ENCODE assay signal across 8 cellular contexts in the genomic region with DNA sequence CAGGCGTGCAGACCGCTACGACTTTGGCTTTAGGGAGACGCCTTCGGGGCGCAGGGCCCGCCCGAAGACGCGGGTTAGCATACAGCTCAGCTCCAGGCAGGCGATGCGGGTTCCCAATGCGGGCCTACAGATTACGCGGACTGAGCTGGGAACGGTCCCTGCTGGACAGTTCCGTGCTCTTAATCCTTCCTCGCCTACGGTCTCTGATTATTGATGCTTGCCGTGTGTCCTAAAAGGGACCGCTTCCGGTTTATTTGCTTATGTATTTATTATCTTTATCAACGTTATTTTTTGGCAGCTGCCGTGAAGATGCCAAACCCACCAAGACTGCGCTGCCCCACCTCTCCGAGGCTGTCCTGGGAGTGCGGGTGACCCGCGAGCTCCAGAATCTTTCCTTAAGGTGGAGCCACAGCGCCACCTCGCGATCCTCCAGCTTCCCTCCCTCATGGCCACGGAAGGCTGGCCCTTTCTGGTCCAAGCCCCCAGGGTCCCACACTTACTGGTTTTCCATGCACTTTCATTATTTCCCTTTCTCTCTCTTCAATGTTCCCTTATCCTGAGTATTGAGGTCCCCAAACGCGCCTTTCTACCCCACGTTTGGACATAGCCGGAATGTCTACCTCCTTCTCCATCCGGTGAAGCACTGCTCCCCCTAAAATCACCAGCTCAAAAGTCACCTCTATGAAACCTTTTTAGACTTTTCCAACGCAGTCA. TPM values are rescaled to one million over a fixed set of nuclear protein-coding genes. Genes with fewer than 3 reads are reported as not detected.
DNase-seq lines count a peak whose midpoint lies in the region; ATAC-seq and TF ChIP-seq lines count a peak whose summit lies in the region.

No MANE protein-coding gene starts in this region.

- no peak overlapping the region for H2AK5ac ChIP-seq in trophoblast cell (ENCODE audit: low read length)

- H3K9ac ChIP-seq in trophoblast cell (ENCODE audit: low read length) = no peak overlapping the region

- H3K27me3 Mint-ChIP-seq in glutamatergic neuron (ENCODE audit: unreplicated experiment) = peaks cover 17% of the 10 kb centered on the region

- no peak overlapping the region for H3K23ac ChIP-seq in trophoblast cell (ENCODE audit: low read length)

- peak overlapping the region; percentile 98 for H3K4me3 Mint-ChIP-seq in glutamatergic neuron (ENCODE audit: unreplicated experiment)

- H4K8ac ChIP-seq in trophoblast cell (ENCODE audit: low read depth, low read length) = no peak overlapping the region

- peaks cover 14% of the 10 kb centered on the region for H3K9me3 Mint-ChIP-seq in glutamatergic neuron (ENCODE audit: unreplicated experiment)

- H3K14ac ChIP-seq in trophoblast cell (ENCODE audit: low read length) = no peak overlapping the region

- H3K27ac Mint-ChIP-seq in glutamatergic neuron (ENCODE audit: unreplicated experiment) = peak overlapping the region; percentile 67

- H3K4me3 ChIP-seq in HL-60 (replicated peaks; ENCODE audit: insufficient read depth, low read length) = 0 out of 2 replicates have a peak overlapping the region, but pooled peaks have one; percentile 7
- H3K4me3 ChIP-seq in RWPE2 (ENCODE audit: severe bottlenecking) = no peak overlapping the region
- no peak overlapping the region for H3K4me3 ChIP-seq in trophoblast cell (ENCODE audit: low read depth, low read length)

- DNase-seq in COR-L47 (lab: John Stamatoyannopoulos, UW) = peak; percentile 2
- DNase-seq in HL-60 (ENCODE audit: low read depth in 1 of 2, low spot score in 1 of 2) = peak; percentile 37 to 38
- no peak for DNase-seq in RWPE2 (ENCODE audit: low spot score)
- DNase-seq in activated naive CD4-positive, alpha-beta T cell treated with Interleukin-2 at 50 U/mL for 16 hours = peak; percentile 71
- peak; percentile 91 for DNase-seq in glutamatergic neuron
- DNase-seq in trophoblast cell = peak; percentile 67 to 83
- DNase-seq in ureter (ENCODE audit: low spot score) = peak; percentile 76

- H3K4me1 Mint-ChIP-seq in glutamatergic neuron (ENCODE audit: low read depth, unreplicated experiment) = peaks cover 54% of the 10 kb centered on the region

- H3K27me3 ChIP-seq in HL-60 (ENCODE audit: insufficient read depth, poor library complexity, severe bottlenecking) (peaks cover 36% of the 10 kb centered on the region), RWPE2 (ENCODE audit: insufficient read depth, poor library complexity, severe bottlenecking) (peaks cover 99% of the 10 kb centered on the region), trophoblast cell (ENCODE audit: insufficient read depth, low read length) (peaks cover 41% of the 10 kb centered on the region)

- H3K36me3 ChIP-seq in RWPE2 (ENCODE audit: low read depth) (no peaks in the 10 kb centered on the region), trophoblast cell (ENCODE audit: control insufficient read depth in 1 of 2, insufficient read depth in 2 of 2, low read length in 2 of 2) (no peaks in the 10 kb centered on the region)

- no peak overlapping the region for H3K4ac ChIP-seq in trophoblast cell (ENCODE audit: low read depth, low read length)

- no peak overlapping the region for H4K91ac ChIP-seq in trophoblast cell (ENCODE audit: low read depth, low read length)

- no peaks in the 10 kb centered on the region for H3K36me3 Mint-ChIP-seq in glutamatergic neuron (ENCODE audit: unreplicated experiment)

- H3K79me2 ChIP-seq in trophoblast cell (ENCODE audit: control insufficient read depth, insufficient read depth, low read length, poor library complexity) = no peaks in the 10 kb centered on the region

- no peak overlapping the region for H2AFZ ChIP-seq in trophoblast cell (ENCODE audit: insufficient read depth, low read length, poor library complexity)

- TF ChIP-seq CTCF in HL-60 (IDR thresholded peaks at IDR 0.05; ENCODE audit: insufficient read depth, low read length) (peak; percentile 49), RWPE2 (IDR thresholded peaks at IDR 0.05; ENCODE audit: poor library complexity, severe bottlenecking) (peak; percentile 97), glutamatergic neuron (IDR thresholded peaks at IDR 0.05; ENCODE audit: partially characterized antibody, unreplicated experiment) (peak; percentile 85)

- no peaks in the 10 kb centered on the region for H3K9me3 ChIP-seq in RWPE2 (ENCODE audit: severe bottlenecking)
- H3K9me3 ChIP-seq in trophoblast cell (ENCODE audit: insufficient read depth, low read depth, low read length) = peaks cover 5% of the 10 kb centered on the region

- no peaks in the 10 kb centered on the region for H3K79me1 ChIP-seq in trophoblast cell (ENCODE audit: low read length)

- no CpG with 5 or more reads among the region's 39 CpGs for WGBS in trophoblast cell (ENCODE audit: extremely low coverage, insufficient coverage, insufficient read length)

- H3K4me1 ChIP-seq in RWPE2 (ENCODE audit: insufficient read depth, poor library complexity, severe bottlenecking) = no peaks in the 10 kb centered on the region
- H3K4me1 ChIP-seq in trophoblast cell (ENCODE audit: control insufficient read depth in 1 of 2, insufficient read depth in 2 of 2, low read length in 2 of 2) = no peaks in the 10 kb centered on the region

- H3K27ac ChIP-seq in HL-60 (replicated peaks) = no peak overlapping the region
- H3K27ac ChIP-seq in RWPE2 (ENCODE audit: poor library complexity, severe bottlenecking) = no peak overlapping the region
- no peak overlapping the region for H3K27ac ChIP-seq in trophoblast cell (ENCODE audit: low read depth, low read length)

- ATAC-seq in GM19452 (IDR thresholded peaks at IDR 0.05; ENCODE audit: unreplicated experiment) = peak; percentile 65
- ATAC-seq in RWPE2 (ENCODE audit: low read depth) = peak; percentile 82

- H3K4me2 ChIP-seq in trophoblast cell (ENCODE audit: low read length) = peak overlapping the region; percentile 43

- no peak overlapping the region for H3K18ac ChIP-seq in trophoblast cell (ENCODE audit: low read length)

- no peak overlapping the region for H2BK5ac ChIP-seq in trophoblast cell (ENCODE audit: low read depth, low read length, poor library complexity)

- no peak overlapping the region for H2BK120ac ChIP-seq in trophoblast cell (ENCODE audit: insufficient read depth, low read length, poor library complexity)

- H2BK12ac ChIP-seq in trophoblast cell (ENCODE audit: low read length) = no peak overlapping the region

- no peak overlapping the region for H4K12ac ChIP-seq in trophoblast cell (ENCODE audit: low read depth, low read length)

RNA-seq across cellular contexts. Expression of gene EBF1, which starts 7.0 kb away (rescaled TPM):
- total RNA-seq in glutamatergic neuron (ENCODE audit: unreplicated experiment) (412 TPM), ureter (28.6 TPM)
- not detected in 2 replicates for polyA plus RNA-seq in trophoblast cell (2013)

Comparison
In these comparisons a context has a peak if more than half of its experiments do, and no peak if none do; other contexts are left out.
1. RNA of gene EBF1, which starts 7.0 kb away (total RNA-seq): 412 TPM in glutamatergic neuron (single experiment); 28.6 TPM in ureter (single experiment); every median in the first group is over 10 times any median in the second.
2. Peak in every context shown above with its lines, with median percentiles within 50 percentile points of each other: CTCF ChIP-seq.